In genomic region chr2:54572262-54572635, GRCh38 we compare ENCODE assay signal across 1 cellular context.
TF ChIP-seq lines count a peak whose summit lies in the region.

No MANE protein-coding gene starts in this region.

TF ChIP-seq in K562, 482 proteins besides CTCF, POLR2A, EP300 and RAD21 (continued from another document and continues in another):
- peak; percentile 67 for TF ChIP-seq HES1 (IDR thresholded peaks at IDR 0.05; ENCODE audit: low read depth)
- peak; percentile 81; the same call in 1 of the 2 replicates for TF ChIP-seq JUN (IDR thresholded peaks at IDR 0.05; ENCODE audit: borderline replicate concordance, low read depth, low read length)
- TF ChIP-seq JUN (CRISPR knock-in tag; IDR thresholded peaks at IDR 0.05; ENCODE audit: borderline replicate concordance) = no peak
- no peak for TF ChIP-seq SPI1 (IDR thresholded peaks at IDR 0.05; ENCODE audit: borderline replicate concordance, low read depth, low read length)
- no peak for TF ChIP-seq SREBF2 (CRISPR knock-in tag; IDR thresholded peaks at IDR 0.05)
- peak; percentile 97 for TF ChIP-seq ZBTB17 (CRISPR knock-in tag; IDR thresholded peaks at IDR 0.05)
- no peak for TF ChIP-seq TCFL5 (CRISPR knock-in tag; conservative IDR thresholded peaks at IDR 0.05)
- 0 out of 2 replicates have a peak, but pooled peaks have one; percentile 27 for TF ChIP-seq GATA2 (CRISPR knock-in tag; IDR thresholded peaks at IDR 0.05)
- peak; percentile 90 for TF ChIP-seq FOXA1 (IDR thresholded peaks at IDR 0.05; ENCODE audit: borderline replicate concordance)
- peak; percentile 80 for TF ChIP-seq TEAD4 (IDR thresholded peaks at IDR 0.05; ENCODE audit: low read length)
- no peak for TF ChIP-seq TEAD4 (CRISPR knock-in tag; IDR thresholded peaks at IDR 0.05; ENCODE audit: borderline replicate concordance)
- TF ChIP-seq RFX5 (IDR thresholded peaks at IDR 0.05; ENCODE audit: low read depth, low read length) = no peak
- no peak for TF ChIP-seq AFF4 (CRISPR knock-in tag; IDR thresholded peaks at IDR 0.05)
- peak in 1 of 2 experiments; percentile 67; a peak in 1 of 3 replicates for TF ChIP-seq CBX3 (IDR thresholded peaks at IDR 0.05; ENCODE audit: borderline replicate concordance in 1 of 2, low read length in 2 of 2)
- no peak for TF ChIP-seq ZNF717 (CRISPR knock-in tag; IDR thresholded peaks at IDR 0.05)
- TF ChIP-seq RUNX1 (IDR thresholded peaks at IDR 0.05; ENCODE audit: low read depth) = no peak
- TF ChIP-seq SNAPC5 (CRISPR knock-in tag; IDR thresholded peaks at IDR 0.05) = no peak
- 0 out of 4 replicates have a peak, but pooled peaks of 1 of the 2 experiments have one; percentile 13 for TF ChIP-seq TRIM24 (IDR thresholded peaks at IDR 0.05)
- peak; percentile 89 to 90 for TF ChIP-seq FOXK2 (conservative IDR thresholded peaks at IDR 0.05 in 1 of 2, IDR thresholded peaks at IDR 0.05 in 1 of 2; ENCODE audit: low read depth in 2 of 2)
- TF ChIP-seq MTA2 (IDR thresholded peaks at IDR 0.05; ENCODE audit: low read depth) = peak; percentile 64
- TF ChIP-seq KLF16 (IDR thresholded peaks at IDR 0.05) = peak; percentile 31; the same call in 1 of the 2 replicates
- TF ChIP-seq KDM1A (IDR thresholded peaks at IDR 0.05) = peak; percentile 99
- peak in 1 of 2 experiments; percentile 95; a peak in 2 of 4 replicates for TF ChIP-seq MLLT1 (IDR thresholded peaks at IDR 0.05)
- 0 out of 2 replicates have a peak, but pooled peaks have one; percentile 24 for TF ChIP-seq BRD4 (IDR thresholded peaks at IDR 0.05)
- no peak for TF ChIP-seq JUNB (CRISPR knock-in tag; conservative IDR thresholded peaks at IDR 0.05)
- TF ChIP-seq DPF2 (IDR thresholded peaks at IDR 0.05) = peak; percentile 93
- peak; percentile 56 for TF ChIP-seq NEUROD1 (IDR thresholded peaks at IDR 0.05; ENCODE audit: borderline replicate concordance, low read depth, low read length, partially characterized antibody)
- no peak for TF ChIP-seq ZNF699 (CRISPR knock-in tag; IDR thresholded peaks at IDR 0.05; ENCODE audit: insufficient replicate concordance)
- TF ChIP-seq SP1 (CRISPR knock-in tag; IDR thresholded peaks at IDR 0.05) = no peak
- no peak for TF ChIP-seq IRF1 (CRISPR knock-in tag; IDR thresholded peaks at IDR 0.05; ENCODE audit: borderline replicate concordance)
- TF ChIP-seq HCFC1 (IDR thresholded peaks at IDR 0.05; ENCODE audit: low read depth, low read length) = no peak
- no peak for TF ChIP-seq SMARCB1 (IDR thresholded peaks at IDR 0.05; ENCODE audit: insufficient read length, low read depth)
- peak; percentile 58 for TF ChIP-seq HDAC3 (IDR thresholded peaks at IDR 0.05; ENCODE audit: borderline replicate concordance, partially characterized antibody)
- TF ChIP-seq MYNN (IDR thresholded peaks at IDR 0.05) = peak; percentile 70; the same call in 1 of the 2 replicates
- TF ChIP-seq MYNN (CRISPR knock-in tag; IDR thresholded peaks at IDR 0.05) = no peak
- TF ChIP-seq MEIS2 (IDR thresholded peaks at IDR 0.05; ENCODE audit: partially characterized antibody) = peak; percentile 68
- peak; percentile 45 for TF ChIP-seq CCNT2 (IDR thresholded peaks at IDR 0.05; ENCODE audit: borderline replicate concordance, extremely low read depth, insufficient read length, low read depth, low read length)
- peak; percentile 45; the same call in 1 of the 2 replicates for TF ChIP-seq POLR2AphosphoS5 (IDR thresholded peaks at IDR 0.05; ENCODE audit: control insufficient read depth, insufficient read depth, low read depth, low read length)
- peak in 1 of 2 experiments; percentile 95; a peak in 2 of 4 replicates for TF ChIP-seq HDAC1 (IDR thresholded peaks at IDR 0.05)
- TF ChIP-seq PML (IDR thresholded peaks at IDR 0.05; ENCODE audit: low read length) = peak; percentile 53; the same call in 1 of the 2 replicates
- no peak; the same call in 1 of the 2 replicates for TF ChIP-seq ZNF239 (CRISPR knock-in tag; IDR thresholded peaks at IDR 0.05)
- TF ChIP-seq THRAP3 (IDR thresholded peaks at IDR 0.05; ENCODE audit: borderline replicate concordance) = no peak
- peak; percentile 93 for TF ChIP-seq SMARCA4 (IDR thresholded peaks at IDR 0.05)
- peak; percentile 25; the same call in 1 of the 2 replicates for TF ChIP-seq BCOR (IDR thresholded peaks at IDR 0.05)
- peak; percentile 70 for TF ChIP-seq TAL1 (IDR thresholded peaks at IDR 0.05)
- peak; percentile 82 for TF ChIP-seq SOX6 (IDR thresholded peaks at IDR 0.05)
- TF ChIP-seq MAZ (CRISPR knock-in tag; conservative IDR thresholded peaks at IDR 0.05 in 1 of 2, IDR thresholded peaks at IDR 0.05 in 1 of 2) = 0 out of 4 replicates have a peak, but pooled peaks of 1 of the 2 experiments have one; percentile 37
- 0 out of 2 replicates have a peak, but pooled peaks have one; percentile 8 for TF ChIP-seq DEAF1 (CRISPR knock-in tag; IDR thresholded peaks at IDR 0.05)
- no peak for TF ChIP-seq CHD7 (IDR thresholded peaks at IDR 0.05; ENCODE audit: low read depth, low read length)
